ENCODE assay signal across 8 cellular contexts in genomic region chr12:22544038-22544979, GRCh38. TPM values are rescaled to one million over a fixed set of nuclear protein-coding genes. Genes with fewer than 3 reads are reported as not detected.
DNase-seq lines count a peak whose midpoint lies in the region; ATAC-seq lines count a peak whose summit lies in the region.

A gene with protein sequence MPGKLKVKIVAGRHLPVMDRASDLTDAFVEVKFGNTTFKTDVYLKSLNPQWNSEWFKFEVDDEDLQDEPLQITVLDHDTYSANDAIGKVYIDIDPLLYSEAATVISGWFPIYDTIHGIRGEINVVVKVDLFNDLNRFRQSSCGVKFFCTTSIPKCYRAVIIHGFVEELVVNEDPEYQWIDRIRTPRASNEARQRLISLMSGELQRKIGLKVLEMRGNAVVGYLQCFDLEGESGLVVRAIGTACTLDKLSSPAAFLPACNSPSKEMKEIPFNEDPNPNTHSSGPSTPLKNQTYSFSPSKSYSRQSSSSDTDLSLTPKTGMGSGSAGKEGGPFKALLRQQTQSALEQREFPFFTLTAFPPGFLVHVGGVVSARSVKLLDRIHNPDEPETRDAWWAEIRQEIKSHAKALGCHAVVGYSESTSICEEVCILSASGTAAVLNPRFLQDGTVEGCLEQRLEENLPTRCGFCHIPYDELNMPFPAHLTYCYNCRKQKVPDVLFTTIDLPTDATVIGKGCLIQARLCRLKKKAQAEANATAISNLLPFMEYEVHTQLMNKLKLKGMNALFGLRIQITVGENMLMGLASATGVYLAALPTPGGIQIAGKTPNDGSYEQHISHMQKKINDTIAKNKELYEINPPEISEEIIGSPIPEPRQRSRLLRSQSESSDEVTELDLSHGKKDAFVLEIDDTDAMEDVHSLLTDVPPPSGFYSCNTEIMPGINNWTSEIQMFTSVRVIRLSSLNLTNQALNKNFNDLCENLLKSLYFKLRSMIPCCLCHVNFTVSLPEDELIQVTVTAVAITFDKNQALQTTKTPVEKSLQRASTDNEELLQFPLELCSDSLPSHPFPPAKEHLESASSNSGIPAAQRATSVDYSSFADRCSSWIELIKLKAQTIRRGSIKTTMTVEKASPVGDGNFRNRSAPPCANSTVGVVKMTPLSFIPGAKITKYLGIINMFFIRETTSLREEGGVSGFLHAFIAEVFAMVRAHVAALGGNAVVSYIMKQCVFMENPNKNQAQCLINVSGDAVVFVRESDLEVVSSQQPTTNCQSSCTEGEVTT (minus strand): TSS chr12:22544542. CDS start chr12:22544150, 392 bp downstream.

- intact Hi-C loops in activated T-helper 2 cell treated with anti-CD3 and anti-CD28 coated beads, Interferon-gamma antibody, Interleukin-2, Interleukin-4, amounts not matched to agents 10 μg/mL and 5 μg/mL and 100 μg/mL, durations not matched to agents 14 hours and 24 hours and 36 hours (cut with micrococcal nuclease), result loop anchor here (1.0 to 5.0 kb wide), 5 partner anchors 14 to 498 kb away; partner anchors contain the start of genes CMAS and ETNK1

- in situ Hi-C loops in GM23248 (cut with MboI), result no loop called here

- H4K20me1 ChIP-seq in GM23248 (ENCODE audit: insufficient read depth), result no peaks in the 10 kb centered on the region

- peaks cover 11% of the 10 kb centered on the region; the same call in 1 of the 2 replicates for H3K4me1 ChIP-seq in GM23248 (ENCODE audit: insufficient read depth)

- peak within 1 kb of the TSS; percentile 93 for H3K27ac Mint-ChIP-seq in activated T-helper 2 cell treated with anti-CD3 and anti-CD28 coated beads, Interferon-gamma antibody, Interleukin-2, Interleukin-4, amounts not matched to agents 10 μg/mL and 5 μg/mL and 100 μg/mL, durations not matched to agents 14 hours and 24 hours and 36 hours
- peak within 1 kb of the TSS; percentile 93 to 94 for H3K27ac Mint-ChIP-seq in natural killer cell treated with Interleukin-12 subunit alpha and Interleukin-12 subunit beta and Interleukin-15 and Interleukin-18, amount 100 ng/mL, for 72 hours

- peaks cover 3% of the 10 kb centered on the region for H3K9me3 Mint-ChIP-seq in activated T-helper 2 cell treated with anti-CD3 and anti-CD28 coated beads, Interferon-gamma antibody, Interleukin-2, Interleukin-4, amounts not matched to agents 10 μg/mL and 5 μg/mL and 100 μg/mL, durations not matched to agents 14 hours and 24 hours and 36 hours
- no peaks in the 10 kb centered on the region for H3K9me3 Mint-ChIP-seq in natural killer cell treated with Interleukin-12 subunit alpha and Interleukin-12 subunit beta and Interleukin-15 and Interleukin-18, amount 100 ng/mL, for 72 hours

- peak within 1 kb of the TSS; percentile 95 for H3K4me2 ChIP-seq in GM23248 (ENCODE audit: unreplicated experiment)

- peak; percentile 94 to 95 for ATAC-seq in natural killer cell treated with Interleukin-12 subunit alpha and Interleukin-12 subunit beta and Interleukin-15 and Interleukin-18, amount 100 ng/mL, for 72 hours
- ATAC-seq in stimulated activated naive CD8-positive, alpha-beta T cell treated with anti-CD3 and anti-CD28 coated beads, Interleukin-15, Interleukin-2, amounts not matched to agents 100 U/mL and 50 U/mL, for 24 hours, result peak; percentile 93

- peak within 1 kb of the TSS; percentile 81 for H3K4me3 ChIP-seq in GM23248

- no peaks in the 10 kb centered on the region for H3K9me3 ChIP-seq in GM23248 (ENCODE audit: low read depth)

- 2 to 4% methylated on average over 74 to 79 of the region's 80 CpGs for WGBS in GM23248 (ENCODE audit: low coverage in 1 of 2, low lambda C conversion rate in 2 of 2, missing lambda C conversion rate in 2 of 2), 2 experiments

- H3K36me3 ChIP-seq in GM23248 (ENCODE audit: low read depth), result no peaks in the 10 kb centered on the region

- no peaks in the 10 kb centered on the region for H3K27me3 ChIP-seq in GM23248 (replicated peaks; ENCODE audit: insufficient read depth)

- H2AFZ ChIP-seq in GM23248, result peak within 1 kb of the TSS; percentile 99

- peaks cover 44% of the 10 kb centered on the region for H3K79me2 ChIP-seq in GM23248 (ENCODE audit: insufficient read depth)

- peak within 1 kb of the TSS; percentile 86 for H3K9ac ChIP-seq in GM23248

- H3K27me3 Mint-ChIP-seq in activated T-helper 2 cell treated with anti-CD3 and anti-CD28 coated beads, Interferon-gamma antibody, Interleukin-2, Interleukin-4, amounts not matched to agents 10 μg/mL and 5 μg/mL and 100 μg/mL, durations not matched to agents 14 hours and 24 hours and 36 hours (ENCODE audit: low read depth), result peaks cover 13% of the 10 kb centered on the region
- H3K27me3 Mint-ChIP-seq in natural killer cell treated with Interleukin-12 subunit alpha and Interleukin-12 subunit beta and Interleukin-15 and Interleukin-18, amount 100 ng/mL, for 72 hours, result peaks cover 10 to 16% of the 10 kb centered on the region in 2 donors

- peaks cover 29% of the 10 kb centered on the region for H3K36me3 Mint-ChIP-seq in activated T-helper 2 cell treated with anti-CD3 and anti-CD28 coated beads, Interferon-gamma antibody, Interleukin-2, Interleukin-4, amounts not matched to agents 10 μg/mL and 5 μg/mL and 100 μg/mL, durations not matched to agents 14 hours and 24 hours and 36 hours (ENCODE audit: low read depth)
- H3K36me3 Mint-ChIP-seq in natural killer cell treated with Interleukin-12 subunit alpha and Interleukin-12 subunit beta and Interleukin-15 and Interleukin-18, amount 100 ng/mL, for 72 hours, result peaks cover 7% of the 10 kb centered on the region

- H3K9me2 ChIP-seq in GM23248 (ENCODE audit: insufficient read depth), result no peaks in the 10 kb centered on the region

- H3K4me1 Mint-ChIP-seq in activated T-helper 2 cell treated with anti-CD3 and anti-CD28 coated beads, Interferon-gamma antibody, Interleukin-2, Interleukin-4, amounts not matched to agents 10 μg/mL and 5 μg/mL and 100 μg/mL, durations not matched to agents 14 hours and 24 hours and 36 hours (ENCODE audit: low read depth), result peaks cover 32% of the 10 kb centered on the region
- H3K4me1 Mint-ChIP-seq in natural killer cell treated with Interleukin-12 subunit alpha and Interleukin-12 subunit beta and Interleukin-15 and Interleukin-18, amount 100 ng/mL, for 72 hours (ENCODE audit: low read depth in 2 of 2), result peaks cover 31 to 36% of the 10 kb centered on the region in 2 donors

- H3K4me3 Mint-ChIP-seq in activated T-helper 2 cell treated with anti-CD3 and anti-CD28 coated beads, Interferon-gamma antibody, Interleukin-2, Interleukin-4, amounts not matched to agents 10 μg/mL and 5 μg/mL and 100 μg/mL, durations not matched to agents 14 hours and 24 hours and 36 hours (ENCODE audit: low read depth), result peak within 1 kb of the TSS; percentile 94
- peak within 1 kb of the TSS; percentile 96 for H3K4me3 Mint-ChIP-seq in natural killer cell treated with Interleukin-12 subunit alpha and Interleukin-12 subunit beta and Interleukin-15 and Interleukin-18, amount 100 ng/mL, for 72 hours

- no peaks in the 10 kb centered on the region for H3F3A ChIP-seq in GM23248 (ENCODE audit: insufficient read depth)

- peak; percentile 98 for DNase-seq in EL
- peak; percentile 99 for DNase-seq in GM23248
- DNase-seq in Kasumi-1 (lab: John Stamatoyannopoulos, UW), result peak; percentile 97
- DNase-seq in RPMI7951 (ENCODE audit: low read depth), result peak; percentile 96
- peak; percentile 94 for DNase-seq in activated T-helper 2 cell treated with anti-CD3 and anti-CD28 coated beads, Interferon-gamma antibody, Interleukin-2, Interleukin-4, amounts not matched to agents 10 μg/mL and 5 μg/mL and 100 μg/mL, durations not matched to agents 14 hours and 24 hours and 36 hours (ENCODE audit: low spot score)
- DNase-seq in fibroblast of peridontal ligament (ENCODE audit: extremely low read depth), result peak; percentile 97
- peak; percentile 96 for DNase-seq in natural killer cell treated with Interleukin-12 subunit alpha and Interleukin-12 subunit beta and Interleukin-15 and Interleukin-18, amount 100 ng/mL, for 72 hours (ENCODE audit: low spot score)
- DNase-seq in stimulated activated naive CD8-positive, alpha-beta T cell treated with anti-CD3 and anti-CD28 coated beads, Interleukin-15, Interleukin-2, amounts not matched to agents 100 U/mL and 50 U/mL, for 24 hours, result peak; percentile 94

- peak within 1 kb of the TSS; percentile 81 for H3K27ac ChIP-seq in GM23248

RNA-seq across cellular contexts. Expression of the gene that starts here (rescaled TPM):
- 13.3 and 20.9 TPM in 2 replicates for total RNA-seq in GM23248 (2014; rRNA removed; shearing (Covaris generic))
- 12.2 and 13.7 TPM in 2 replicates for polyA plus RNA-seq in GM23248 (2016; fragmentation: Nextera tagmentation; extraction: Ambion mirVana)
- 9.0 and 10.2 TPM in 2 replicates for total RNA-seq in RPMI7951 (2014; rRNA removed; shearing (Covaris generic))
- total RNA-seq in activated T-helper 2 cell treated with anti-CD3 and anti-CD28 coated beads, Interferon-gamma antibody, Interleukin-2, Interleukin-4, amounts not matched to agents 10 μg/mL and 5 μg/mL and 100 μg/mL, durations not matched to agents 14 hours and 24 hours and 36 hours, result 31.9 and 36.3 TPM in 2 replicates
- 10 to 100 TPM; 22.4 to 36.6 TPM for total RNA-seq in natural killer cell treated with Interleukin-12 subunit alpha and Interleukin-12 subunit beta and Interleukin-15 and Interleukin-18, amount 100 ng/mL, for 72 hours

Comparison
In these comparisons a context has a peak if more than half of its experiments do, and no peak if none do; other contexts are left out.
1. Peak in every context shown above with its lines: DNase-seq, ATAC-seq, H3K4me3 ChIP-seq and H3K27ac ChIP-seq.